In the genomic region with DNA sequence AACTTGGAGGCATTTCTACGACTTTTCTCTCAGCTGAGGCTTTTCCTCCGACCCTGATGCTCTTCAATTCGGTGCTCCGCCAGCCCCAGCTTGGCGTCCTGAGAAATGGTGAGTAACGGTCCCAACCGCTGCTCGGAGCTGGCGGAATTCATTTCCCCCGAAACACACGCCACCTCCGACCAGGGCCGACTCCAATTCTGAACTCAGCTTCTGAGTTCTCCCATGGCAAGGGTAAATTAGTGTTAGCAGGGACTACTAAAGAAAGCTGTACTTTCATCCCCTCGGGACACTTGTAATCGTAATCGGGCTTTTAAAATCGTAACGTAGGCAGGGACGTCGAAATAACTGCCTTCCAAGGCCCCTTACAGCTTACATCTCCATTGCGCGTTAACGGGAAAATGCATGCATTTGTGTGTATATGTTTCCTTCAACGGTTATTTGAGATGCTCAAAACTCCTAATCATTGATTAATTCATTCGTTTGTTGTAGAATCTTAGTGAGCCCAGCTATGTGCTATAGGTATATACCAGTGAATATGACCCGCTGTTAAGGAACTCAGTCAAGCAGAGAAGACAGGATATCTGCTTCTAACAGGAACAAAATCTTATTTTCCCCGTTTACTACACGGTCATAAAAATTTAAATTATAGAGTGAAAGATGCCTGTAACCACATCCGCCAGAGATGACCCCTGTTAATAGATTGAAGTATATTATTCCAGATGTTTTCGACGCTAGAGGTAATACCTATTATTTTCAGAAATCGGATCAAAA, we compare ENCODE assay signal across 8 cellular contexts. TPM values are rescaled to one million over a fixed set of nuclear protein-coding genes. Genes with fewer than 3 reads are reported as not detected.
DNase-seq lines count a peak whose midpoint lies in the region; ATAC-seq, FAIRE-seq and TF ChIP-seq lines count a peak whose summit lies in the region.

No MANE protein-coding gene starts in this region.

- H3K4me3 Mint-ChIP-seq in glutamatergic neuron (ENCODE audit: unreplicated experiment) = peak overlapping the region; percentile 95
- peak overlapping the region; percentile 86 to 90 for H3K4me3 Mint-ChIP-seq in stimulated activated naive B cell treated with anti-CD40 and anti-IgM and Interleukin-4, amounts not matched to agents 10 μg/mL and 1 μg/mL and 100 μg/mL, for 72 hours

- peaks cover 3% of the 10 kb centered on the region for H3K27me3 Mint-ChIP-seq in glutamatergic neuron (ENCODE audit: unreplicated experiment)
- no peaks in the 10 kb centered on the region for H3K27me3 Mint-ChIP-seq in stimulated activated naive B cell treated with anti-CD40 and anti-IgM and Interleukin-4, amounts not matched to agents 10 μg/mL and 1 μg/mL and 100 μg/mL, for 72 hours

- no peak for DNase-seq in GM18507 (ENCODE audit: extremely low spot score, insufficient read length, low read depth)
- no peak for DNase-seq in glutamatergic neuron
- no peak for DNase-seq in stimulated activated naive B cell treated with anti-CD40 and anti-IgM and Interleukin-4, amounts not matched to agents 10 μg/mL and 1 μg/mL and 100 μg/mL, for 72 hours
- DNase-seq in activated CD4-positive, CD25-positive, alpha-beta regulatory T cell treated with anti-CD3 and anti-CD28 coated beads, Interleukin-2, amount 50 U/mL, for 72 hours = no peak
- DNase-seq in NCI-H187 treated with DMSO at 0.1 percent for 48 hours (lab: John Stamatoyannopoulos, UW) = no peak

- peaks cover under 1% of the 10 kb centered on the region for H3K4me1 Mint-ChIP-seq in glutamatergic neuron (ENCODE audit: low read depth, unreplicated experiment)
- H3K4me1 Mint-ChIP-seq in stimulated activated naive B cell treated with anti-CD40 and anti-IgM and Interleukin-4, amounts not matched to agents 10 μg/mL and 1 μg/mL and 100 μg/mL, for 72 hours = peaks cover 20 to 37% of the 10 kb centered on the region in 2 donors

- H3K9me3 Mint-ChIP-seq in glutamatergic neuron (ENCODE audit: unreplicated experiment) = peaks cover 4% of the 10 kb centered on the region
- no peaks in the 10 kb centered on the region for H3K9me3 Mint-ChIP-seq in stimulated activated naive B cell treated with anti-CD40 and anti-IgM and Interleukin-4, amounts not matched to agents 10 μg/mL and 1 μg/mL and 100 μg/mL, for 72 hours

- TF ChIP-seq CTCF in 22Rv1 (IDR thresholded peaks at IDR 0.05) = no peak
- no peak for TF ChIP-seq CTCF in glutamatergic neuron (IDR thresholded peaks at IDR 0.05; ENCODE audit: partially characterized antibody, unreplicated experiment)

- no peaks in the 10 kb centered on the region for H3K36me3 Mint-ChIP-seq in glutamatergic neuron (ENCODE audit: unreplicated experiment)
- peaks cover 16 to 22% of the 10 kb centered on the region in 2 donors for H3K36me3 Mint-ChIP-seq in stimulated activated naive B cell treated with anti-CD40 and anti-IgM and Interleukin-4, amounts not matched to agents 10 μg/mL and 1 μg/mL and 100 μg/mL, for 72 hours

- peak overlapping the region; percentile 85 for H3K27ac ChIP-seq in 22Rv1

- peak overlapping the region; percentile 4 for H3K27ac Mint-ChIP-seq in glutamatergic neuron (ENCODE audit: unreplicated experiment)
- peak overlapping the region; percentile 99 for H3K27ac Mint-ChIP-seq in stimulated activated naive B cell treated with anti-CD40 and anti-IgM and Interleukin-4, amounts not matched to agents 10 μg/mL and 1 μg/mL and 100 μg/mL, for 72 hours

- FAIRE-seq in GM18507 (lab: Jason Lieb, UNC) = peak; percentile 64

- ATAC-seq in HG02970 (IDR thresholded peaks at IDR 0.05; ENCODE audit: low FRiP score, unreplicated experiment) (peak; percentile 11), SK-N-SH treated with all-trans-retinoic acid at 6 μM for 48 hours (peak; percentile 21)
- peak; percentile 2 to 5 for ATAC-seq in stimulated activated naive B cell treated with anti-CD40 and anti-IgM and Interleukin-4, amounts not matched to agents 10 μg/mL and 1 μg/mL and 100 μg/mL, for 72 hours (replicated peaks)

TF ChIP-seq in SK-N-SH treated with all-trans-retinoic acid at 6 μM for 48 hours, 23 proteins besides CTCF, POLR2A, EP300 and RAD21:
- TF ChIP-seq GLIS3 (CRISPR knock-in tag; IDR thresholded peaks at IDR 0.05) = no peak
- TF ChIP-seq ZFP3 (CRISPR knock-in tag; IDR thresholded peaks at IDR 0.05) = no peak
- TF ChIP-seq ARNTL (CRISPR knock-in tag; IDR thresholded peaks at IDR 0.05; ENCODE audit: borderline replicate concordance, low read depth) = no peak
- no peak for TF ChIP-seq CREB5 (CRISPR knock-in tag; IDR thresholded peaks at IDR 0.05; ENCODE audit: low read depth)
- TF ChIP-seq ZFP30 (CRISPR knock-in tag; IDR thresholded peaks at IDR 0.05) = no peak

RNA-seq across cellular contexts. Expression of gene DTL, which starts 0.5 kb away (rescaled TPM):
- total RNA-seq in glutamatergic neuron (ENCODE audit: unreplicated experiment) = 7.4 TPM

RNA-seq across cellular contexts. Expression of gene INTS7, which starts 0.7 kb away (rescaled TPM):
- 17.6 TPM for total RNA-seq in glutamatergic neuron (ENCODE audit: unreplicated experiment)
